In the genomic region with DNA sequence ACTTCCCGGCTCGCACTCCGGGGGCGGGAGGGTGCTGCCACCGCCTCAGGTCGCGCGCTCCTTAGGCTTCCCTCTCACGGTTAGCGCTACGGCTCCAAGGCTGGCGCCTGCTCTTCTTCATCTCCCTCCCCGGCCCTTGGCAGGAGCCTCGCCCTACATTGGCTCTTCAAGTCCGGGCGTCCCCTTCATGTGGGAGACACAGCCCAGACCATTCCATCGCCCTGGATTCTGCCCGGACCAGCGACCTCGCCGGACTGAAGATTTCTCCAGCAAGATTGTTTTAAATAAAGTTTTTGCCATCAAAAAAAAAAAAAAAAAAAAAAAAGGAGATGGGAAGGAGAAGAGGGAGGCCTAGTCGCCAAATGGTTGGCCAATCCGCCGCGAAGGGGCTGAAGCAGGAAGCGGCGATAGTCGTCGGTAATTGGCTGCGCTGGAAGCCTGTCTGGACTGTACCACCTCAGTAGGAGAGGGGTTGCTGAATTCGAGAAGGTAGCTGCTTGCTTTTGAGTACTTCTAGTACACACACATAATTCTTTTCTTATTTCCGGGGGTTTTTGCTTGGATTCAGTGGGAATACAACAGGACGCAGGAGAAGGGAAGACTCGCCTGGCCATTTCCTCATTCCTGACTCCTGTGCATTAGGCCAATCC, we compare ENCODE assay signal across 8 cellular contexts. TPM values are rescaled to one million over a fixed set of nuclear protein-coding genes. Genes with fewer than 3 reads are reported as not detected.
A peak's percentile ranks its signal among the peaks of the same experiment; 100 is the strongest.
DNase-seq lines count a peak whose midpoint lies in the region; ATAC-seq, FAIRE-seq and TF ChIP-seq lines count a peak whose summit lies in the region.

No MANE protein-coding gene starts in this region.

- H3K9me3 ChIP-seq in trophoblast cell (ENCODE audit: insufficient read depth, low read depth, low read length), result no peaks in the 10 kb centered on the region
- H3K9me3 ChIP-seq in transverse colon, result no peaks in the 10 kb centered on the region

- H3K18ac ChIP-seq in trophoblast cell (ENCODE audit: low read length), result peak overlapping the region; percentile 76

- intact Hi-C loops in cardiac septum (cut with DNase I) (loop anchor here (5.0 kb wide), 2 partner anchors 45 to 75 kb away; partner anchors contain the start of genes MED19, SELENOH and TMX2), transverse colon (cut with DNase I; ENCODE audit: low total_unique reads) (loop anchor here (10.0 kb wide), 1 partner anchor 342 kb away; the partner anchor contains the start of gene TNKS1BP1)

- peak overlapping the region; percentile 65 for H4K91ac ChIP-seq in trophoblast cell (ENCODE audit: low read depth, low read length)

- H4K12ac ChIP-seq in trophoblast cell (ENCODE audit: low read depth, low read length), result peak overlapping the region; percentile 72

- H2BK5ac ChIP-seq in trophoblast cell (ENCODE audit: low read depth, low read length, poor library complexity), result peak overlapping the region; percentile 88

- ATAC-seq in HG02798 (IDR thresholded peaks at IDR 0.05; ENCODE audit: poor library complexity, unreplicated experiment), result peak; percentile 73

- peaks cover 2 to 4% of the 10 kb centered on the region in 2 experiments for H3K4me1 ChIP-seq in trophoblast cell (ENCODE audit: control insufficient read depth in 1 of 2, insufficient read depth in 2 of 2, low read length in 2 of 2)
- peaks cover 11 to 25% (median 22%) of the 10 kb centered on the region in 4 donors for H3K4me1 ChIP-seq in transverse colon

- TF ChIP-seq CTCF in transverse colon (IDR thresholded peaks at IDR 0.05), result no peak

- in situ Hi-C loops in transverse colon (cut with MboI; ENCODE audit: low pct_ligation_motif_present in 1 of 4, low pct_unique_long_range_greater_than_20kb in 1 of 4, low sequenced_read_pairs in 3 of 4), result no loop called here

- no peak for TF ChIP-seq POLR2A in GM12891 (IDR thresholded peaks at IDR 0.05; ENCODE audit: low read depth, low read length)
- TF ChIP-seq POLR2A in transverse colon (IDR thresholded peaks at IDR 0.05), result peak; percentile 35

- no peak overlapping the region for H2BK12ac ChIP-seq in trophoblast cell (ENCODE audit: low read length)

- 0 to 1% (median 1%) methylated on average over 34 of the region's 34 CpGs for WGBS in adipose tissue, 3 donors
- no CpG with 5 or more reads among the region's 34 CpGs for WGBS in trophoblast cell (ENCODE audit: extremely low coverage, insufficient coverage, insufficient read length)
- WGBS in transverse colon (ENCODE audit: low coverage in 1 of 2), 2 donors, result 0 to 2% methylated on average over 14 to 34 of the region's 34 CpGs

- peak overlapping the region; percentile 95 for H3K9ac ChIP-seq in trophoblast cell (ENCODE audit: low read length)

- H3K27me3 ChIP-seq in trophoblast cell (ENCODE audit: insufficient read depth, low read length) (no peaks in the 10 kb centered on the region), transverse colon (no peaks in the 10 kb centered on the region)

- peak overlapping the region; percentile 46 for H3K4ac ChIP-seq in trophoblast cell (ENCODE audit: low read depth, low read length)

- peaks cover 19% of the 10 kb centered on the region for H3K79me1 ChIP-seq in trophoblast cell (ENCODE audit: low read length)

- H3K23ac ChIP-seq in trophoblast cell (ENCODE audit: low read length), result no peak overlapping the region

- no peak for TF ChIP-seq EP300 in transverse colon (IDR thresholded peaks at IDR 0.05; ENCODE audit: low read depth)

- peaks cover 19% of the 10 kb centered on the region for H3K79me2 ChIP-seq in trophoblast cell (ENCODE audit: control insufficient read depth, insufficient read depth, low read length, poor library complexity)

- no peak overlapping the region for H2AK5ac ChIP-seq in trophoblast cell (ENCODE audit: low read length)

- peak overlapping the region; percentile 68 for H2AFZ ChIP-seq in trophoblast cell (ENCODE audit: insufficient read depth, low read length, poor library complexity)

- no peak for FAIRE-seq in GM12891 (lab: Jason Lieb, UNC)

- peak overlapping the region; percentile 80 for H3K27ac ChIP-seq in adipose tissue (ENCODE audit: low read depth, low read length)
- peak overlapping the region; percentile 88 for H3K27ac ChIP-seq in trophoblast cell (ENCODE audit: low read depth, low read length)
- H3K27ac ChIP-seq in transverse colon, result peak overlapping the region; percentile 94 to 99 (median 98)

- H3K36me3 ChIP-seq in trophoblast cell (ENCODE audit: control insufficient read depth in 1 of 2, insufficient read depth in 2 of 2, low read length in 2 of 2) (peaks cover 0 to 1% of the 10 kb centered on the region in 2 experiments), transverse colon (peaks cover 0 to 9% (median 1%) of the 10 kb centered on the region in 4 donors)

- peak overlapping the region; percentile 71 for H3K4me3 ChIP-seq in trophoblast cell (ENCODE audit: low read depth, low read length)
- H3K4me3 ChIP-seq in transverse colon, result peak overlapping the region; percentile 50 to 96 (median 71)

- H3K4me2 ChIP-seq in trophoblast cell (ENCODE audit: low read length), result peak overlapping the region; percentile 92

- peak overlapping the region; percentile 86 for H3K14ac ChIP-seq in trophoblast cell (ENCODE audit: low read length)

- peak overlapping the region; percentile 56 for H2BK120ac ChIP-seq in trophoblast cell (ENCODE audit: insufficient read depth, low read length, poor library complexity)

- H4K8ac ChIP-seq in trophoblast cell (ENCODE audit: low read depth, low read length), result peak overlapping the region; percentile 91

- peak; percentile 82 for DNase-seq in GM12891 (ENCODE audit: insufficient read length, low spot score)
- DNase-seq in NCI-H1417 treated with DMSO at 0.1 percent for 48 hours (lab: John Stamatoyannopoulos, UW), result peak; percentile 100
- peak; percentile 99 for DNase-seq in SW480 (ENCODE audit: low spot score)
- DNase-seq in cardiac septum (ENCODE audit: low spot score), result peak; percentile 98
- DNase-seq in trophoblast cell, result peak; percentile 96 to 99
- DNase-seq in transverse colon, result peak; percentile 96

TF ChIP-seq in GM12891, 5 proteins besides CTCF, POLR2A, EP300 and RAD21:
- TF ChIP-seq TAF1 (IDR thresholded peaks at IDR 0.05; ENCODE audit: low read depth, low read length) (no peak), POLR2AphosphoS5 (IDR thresholded peaks at IDR 0.05; ENCODE audit: low read depth, low read length) (no peak), SPI1 (IDR thresholded peaks at IDR 0.05; ENCODE audit: low read depth, low read length) (peak; percentile 76), POU2F2 (IDR thresholded peaks at IDR 0.05; ENCODE audit: low read depth, low read length) (no peak), PAX5 (IDR thresholded peaks at IDR 0.05; ENCODE audit: insufficient read depth, low read length, severe bottlenecking) (no peak)
TF ChIP-seq in GM12891: peak in this region for 1.

RNA-seq across cellular contexts. Expression of gene ZDHHC5, which starts 0.7 kb away (rescaled TPM):
- polyA plus RNA-seq in GM12891 (2012; ENCODE audit: low read depth, missing spikeins), result 28.2 TPM
- 10 to 100 TPM; 17.5 to 34.6 (median 18.0) TPM for polyA plus RNA-seq in adipose tissue
- 43.4 TPM for total RNA-seq in cardiac septum
- polyA plus RNA-seq in trophoblast cell (2013), result 77.3 and 80.9 TPM in 2 replicates
- total RNA-seq in transverse colon, result 10 to 100 TPM; 38.4 to 63.2 (median 57.6) TPM

RNA-seq across cellular contexts. Expression of gene CLP1, which starts 9.6 kb away (rescaled TPM):
- 15.7 TPM for polyA plus RNA-seq in GM12891 (2012; ENCODE audit: low read depth, missing spikeins)
- 10 to 100 TPM in 1 of 3 donors, 1 to 10 TPM in 2; 5.5 to 13.6 (median 6.1) TPM for polyA plus RNA-seq in adipose tissue
- total RNA-seq in cardiac septum (5.8 TPM), transverse colon (10 to 100 TPM in 2 of 4 donors, 1 to 10 TPM in 1, not detected in 1; 10.0 to 24.7 (median 11.6) TPM)
- 23.0 and 24.2 TPM in 2 replicates for polyA plus RNA-seq in trophoblast cell (2013)

RNA-seq across cellular contexts. Expression of gene YPEL4, which starts 17.5 kb away (rescaled TPM):
- polyA plus RNA-seq in GM12891 (2012; ENCODE audit: low read depth, missing spikeins), result 0.31 TPM
- polyA plus RNA-seq in adipose tissue, result 1 to 10 TPM in 1 of 3 donors, under 1 TPM in 2; 0.17 to 3.5 (median 0.58) TPM
- 0.59 TPM for total RNA-seq in cardiac septum
- 1.2 TPM in 2 replicates for polyA plus RNA-seq in trophoblast cell (2013)
- under 1 TPM in 2 of 4 donors, not detected in 2; 0.68 to 0.95 TPM for total RNA-seq in transverse colon

RNA-seq across cellular contexts. Expression of gene MED19, which starts 44.8 kb away (rescaled TPM):
- polyA plus RNA-seq in GM12891 (2012; ENCODE audit: low read depth, missing spikeins), result 13.9 TPM
- 10 to 100 TPM in 2 of 3 donors, 1 to 10 TPM in 1; 7.7 to 11.8 (median 10.6) TPM for polyA plus RNA-seq in adipose tissue
- total RNA-seq in cardiac septum (9.9 TPM), transverse colon (10 to 100 TPM in 2 of 4 donors, 1 to 10 TPM in 2; 6.2 to 22.1 (median 12.0) TPM)
- 32.5 and 33.4 TPM in 2 replicates for polyA plus RNA-seq in trophoblast cell (2013)

RNA-seq across cellular contexts. Expression of gene TMX2, which starts 45.2 kb away (rescaled TPM):
- 50.1 TPM for polyA plus RNA-seq in GM12891 (2012; ENCODE audit: low read depth, missing spikeins)
- polyA plus RNA-seq in adipose tissue, result 10 to 100 TPM; 43.1 to 82.9 (median 45.8) TPM
- total RNA-seq in cardiac septum (56.7 TPM), transverse colon (10 to 100 TPM; 12.3 to 86.7 (median 49.0) TPM)
- 76.1 and 78.5 TPM in 2 replicates for polyA plus RNA-seq in trophoblast cell (2013)

Comparison
In these comparisons a context has a peak if more than half of its experiments do, and no peak if none do; other contexts are left out.
1. Peak in every context shown above with its lines: DNase-seq, ATAC-seq, H3K4me3 ChIP-seq and H3K27ac ChIP-seq.